1 cellular context compared by ENCODE assay signal in genomic region chr5:93572773-93573626, GRCh38.
A peak's percentile ranks its signal among the peaks of the same experiment; 100 is the strongest.
TF ChIP-seq lines count a peak whose summit lies in the region.

No MANE protein-coding gene starts in this region.

TF ChIP-seq in H1, 55 proteins besides CTCF, POLR2A, EP300 and RAD21:
- TF ChIP-seq KDM4A (IDR thresholded peaks at IDR 0.05; ENCODE audit: low read depth, low read length, severe bottlenecking) (peak; percentile 35), KDM5A (IDR thresholded peaks at IDR 0.05; ENCODE audit: low read length) (no peak), TAF7 (optimal IDR thresholded peaks at IDR 0.05; ENCODE audit: borderline replicate concordance, low read depth, low read length) (no peak), NANOG (IDR thresholded peaks at IDR 0.05; ENCODE audit: insufficient read depth, low read depth, low read length, poor library complexity, severe bottlenecking) (no peak), CBX5 (IDR thresholded peaks at IDR 0.05; ENCODE audit: low read depth, low read length) (no peak), SRF (IDR thresholded peaks at IDR 0.05; ENCODE audit: low read depth, low read length) (no peak), HDAC2 (IDR thresholded peaks at IDR 0.05; ENCODE audit: borderline replicate concordance in 1 of 2, low read depth in 2 of 2, low read length in 2 of 2) (no peak), SIX5 (IDR thresholded peaks at IDR 0.05; ENCODE audit: low read depth, low read length) (no peak), RBBP5 (IDR thresholded peaks at IDR 0.05; ENCODE audit: borderline replicate concordance, low read depth, low read length) (peak; percentile 31; the same call in 1 of the 2 replicates), SP4 (IDR thresholded peaks at IDR 0.05; ENCODE audit: low read length) (no peak), CREB1 (IDR thresholded peaks at IDR 0.05) (peak; percentile 19; the same call in 1 of the 2 replicates), BRCA1 (IDR thresholded peaks at IDR 0.05; ENCODE audit: low read depth, low read length) (no peak), MAFK (IDR thresholded peaks at IDR 0.05; ENCODE audit: low read depth, low read length) (no peak), RFX5 (IDR thresholded peaks at IDR 0.05; ENCODE audit: borderline replicate concordance, low read depth, low read length) (no peak), TBP (IDR thresholded peaks at IDR 0.05; ENCODE audit: low read depth, low read length) (no peak), CEBPB (IDR thresholded peaks at IDR 0.05; ENCODE audit: low read depth, low read length) (no peak), SUZ12 (IDR thresholded peaks at IDR 0.05; ENCODE audit: low read length) (peak; percentile 93), ATF3 (IDR thresholded peaks at IDR 0.05; ENCODE audit: insufficient read depth, low read depth, low read length) (no peak), RNF2 (IDR thresholded peaks at IDR 0.05; ENCODE audit: borderline replicate concordance, low read depth, low read length, missing control alignments, poor library complexity, severe bottlenecking) (peak; percentile 97), EZH2 (IDR thresholded peaks at IDR 0.05; ENCODE audit: low read depth, low read length, severe bottlenecking) (peak; percentile 93), POLR2AphosphoS5 (IDR thresholded peaks at IDR 0.05; ENCODE audit: low read depth, low read length) (no peak), CHD7 (IDR thresholded peaks at IDR 0.05; ENCODE audit: insufficient replicate concordance, low read length) (no peak), RXRA (IDR thresholded peaks at IDR 0.05; ENCODE audit: insufficient read depth, low read depth, low read length) (no peak), BCL11A (IDR thresholded peaks at IDR 0.05; ENCODE audit: low read depth in 2 of 2, low read length in 2 of 2) (no peak), TEAD4 (IDR thresholded peaks at IDR 0.05; ENCODE audit: low read depth, low read length) (no peak), KDM1A (IDR thresholded peaks at IDR 0.05; ENCODE audit: borderline replicate concordance, low read length) (peak; percentile 8; the same call in 1 of the 2 replicates), ATF2 (IDR thresholded peaks at IDR 0.05; ENCODE audit: low read length) (no peak), SAP30 (IDR thresholded peaks at IDR 0.05; ENCODE audit: insufficient read depth, insufficient replicate concordance, low read length) (no peak), BACH1 (IDR thresholded peaks at IDR 0.05; ENCODE audit: low read length) (no peak), ZNF274 (IDR thresholded peaks at IDR 0.05; ENCODE audit: borderline replicate concordance, extremely low read depth, low read length) (no peak), YY1 (IDR thresholded peaks at IDR 0.05; ENCODE audit: low read depth, low read length) (no peak), SP1 (IDR thresholded peaks at IDR 0.05; ENCODE audit: low read depth, low read length) (0 out of 2 replicates have a peak, but pooled peaks have one; percentile 20), USF2 (IDR thresholded peaks at IDR 0.05; ENCODE audit: low read length) (no peak), JUND (IDR thresholded peaks at IDR 0.05; ENCODE audit: low read length) (no peak), JUN (IDR thresholded peaks at IDR 0.05; ENCODE audit: low read depth, low read length) (no peak), GTF2F1 (IDR thresholded peaks at IDR 0.05; ENCODE audit: borderline replicate concordance, low read depth, low read length) (no peak), SIN3A (conservative IDR thresholded peaks at IDR 0.05 in 1 of 2, IDR thresholded peaks at IDR 0.05 in 1 of 2; ENCODE audit: low read depth in 1 of 2, low read length in 2 of 2) (no peak), GABPA (IDR thresholded peaks at IDR 0.05; ENCODE audit: borderline replicate concordance, insufficient read depth, low read length) (no peak), TAF1 (IDR thresholded peaks at IDR 0.05; ENCODE audit: low read depth, low read length) (no peak), E2F6 (IDR thresholded peaks at IDR 0.05) (peak; percentile 52; the same call in 1 of the 2 replicates), SP2 (IDR thresholded peaks at IDR 0.05; ENCODE audit: low read length) (no peak), CHD2 (IDR thresholded peaks at IDR 0.05; ENCODE audit: low read length) (no peak), TCF12 (IDR thresholded peaks at IDR 0.05; ENCODE audit: low read depth, low read length) (0 out of 2 replicates have a peak, but pooled peaks have one; percentile 13), CHD1 (IDR thresholded peaks at IDR 0.05; ENCODE audit: low read depth, low read length) (no peak), CBX8 (IDR thresholded peaks at IDR 0.05; ENCODE audit: borderline replicate concordance, low read depth, low read length) (peak; percentile 59; the same call in 1 of the 2 replicates), SIRT6 (IDR thresholded peaks at IDR 0.05; ENCODE audit: low read length) (no peak), MAX (IDR thresholded peaks at IDR 0.05) (no peak), NRF1 (IDR thresholded peaks at IDR 0.05; ENCODE audit: low read depth, low read length) (no peak), POU5F1 (IDR thresholded peaks at IDR 0.05; ENCODE audit: low read depth, low read length) (no peak), PHF8 (conservative IDR thresholded peaks at IDR 0.05; ENCODE audit: low read depth, low read length) (no peak), ASH2L (IDR thresholded peaks at IDR 0.05; ENCODE audit: low read length) (no peak), HDAC6 (IDR thresholded peaks at IDR 0.05; ENCODE audit: low read depth, low read length) (no peak), FOSL1 (IDR thresholded peaks at IDR 0.05; ENCODE audit: insufficient read depth, low read depth, low read length) (no peak), EGR1 (IDR thresholded peaks at IDR 0.05; ENCODE audit: borderline replicate concordance, low read depth, low read length) (0 out of 2 replicates have a peak, but pooled peaks have one; percentile 4), CTBP2 (IDR thresholded peaks at IDR 0.05; ENCODE audit: borderline replicate concordance, insufficient read depth, insufficient read length, low read length) (peak; percentile 99)
